In the genomic region with DNA sequence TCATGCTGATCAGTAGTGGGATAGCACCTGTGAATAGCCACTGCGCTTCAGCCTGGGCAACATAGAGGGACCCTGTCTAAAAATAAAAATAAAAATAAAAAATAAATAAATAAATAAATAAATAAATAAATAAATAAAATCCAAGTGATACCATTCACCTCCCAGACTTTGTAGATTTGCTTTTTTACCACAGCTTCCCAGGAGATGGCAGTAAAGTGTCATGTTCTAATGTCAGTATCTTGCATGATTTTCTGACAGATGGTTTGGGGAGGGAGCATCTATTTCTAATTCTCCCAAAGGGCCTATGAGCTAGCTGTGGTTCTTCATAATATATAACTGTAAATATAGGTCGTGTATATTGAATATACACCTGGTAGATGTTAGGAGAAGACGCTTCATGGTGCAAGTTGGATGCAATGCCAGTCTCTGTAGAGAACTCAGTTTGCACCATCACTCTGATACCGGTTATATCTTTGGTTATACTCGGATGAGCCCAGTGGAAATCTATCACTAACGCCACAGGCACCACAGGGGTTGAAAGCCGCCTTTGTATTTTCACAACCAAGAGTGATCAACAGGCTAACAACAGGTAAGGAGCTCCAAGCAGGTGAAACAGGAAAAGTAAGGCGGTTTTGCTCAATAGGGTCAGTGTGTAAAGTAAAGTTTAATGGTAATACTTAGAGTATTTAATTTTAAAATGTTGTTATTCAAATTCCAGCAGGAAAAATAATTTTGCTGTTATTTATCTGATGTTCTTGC, we compare ENCODE assay signal across 7 cellular contexts. TPM values are rescaled to one million over a fixed set of nuclear protein-coding genes. Genes with fewer than 3 reads are reported as not detected.
A peak's percentile ranks its signal among the peaks of the same experiment; 100 is the strongest.
DNase-seq lines count a peak whose midpoint lies in the region; ATAC-seq, FAIRE-seq and TF ChIP-seq lines count a peak whose summit lies in the region.

No MANE protein-coding gene starts in this region.

- POLR2A ChIA-PET in HEK293T (lab: Yijun Ruan, JAX) (interaction anchor here (2.3 kb wide), 1 partner anchor 49 kb away, joined by 8 read pairs; no protein-coding TSS in a partner anchor), GM12878 (lab: Charles Lee) (interaction anchor here (2.9 kb wide), 1 partner anchor 49 kb away, joined by 12 read pairs; no protein-coding TSS in a partner anchor)

- in situ Hi-C loops in GM12878 (cut with MboI), result no loop called here

- SMC1A ChIA-PET in GM12878 (lab: Charles Lee; ENCODE audit: uncharacterized antibody, unreplicated experiment), result interaction anchor here (0.6 to 6.7 kb wide), 12 partner anchors 12 to 232 kb away, joined by 3 to 90 read pairs (median 4); a partner anchor contains a TSS

- H3K4me3 ChIP-seq in GM12878, result no peak overlapping the region

- H4K20me1 ChIP-seq in GM12878 (ENCODE audit: control insufficient read depth, insufficient read depth), result 0 out of 2 replicates have a peak, but pooled peaks cover 3% of the 10 kb centered on the region

- no peaks in the 10 kb centered on the region for H3K4me1 ChIP-seq in GM12878 (ENCODE audit: control insufficient read depth, insufficient read depth, low read length)

- no peak for TF ChIP-seq EP300 in GM12878 (IDR thresholded peaks at IDR 0.05; ENCODE audit: borderline replicate concordance in 1 of 2, control insufficient read depth in 1 of 2, low read depth in 2 of 2, low read length in 2 of 2)

- ATAC-seq in GM12878 (peak; percentile 55), GM19035 (IDR thresholded peaks at IDR 0.05; ENCODE audit: unreplicated experiment) (no peak)

- H3K27me3 ChIP-seq in GM12878 (replicated peaks in 1 of 2; ENCODE audit: control insufficient read depth in 2 of 2, insufficient read depth in 2 of 2, low read length in 1 of 2), result no peaks in the 10 kb centered on the region

- RAD21 ChIA-PET in GM12878 (lab: Charles Lee; ENCODE audit: unreplicated experiment), result interaction anchor here (0.9 to 7.3 kb wide), 9 partner anchors 16 to 233 kb away, joined by 3 to 107 read pairs (median 4); a partner anchor contains a TSS

- H3K4me2 ChIP-seq in GM12878 (ENCODE audit: control insufficient read depth, insufficient read depth), result no peak overlapping the region

- peak; percentile 60 for DNase-seq in DMS153 treated with DMSO at 0.1 percent for 48 hours (lab: John Stamatoyannopoulos, UW; ENCODE audit: unreplicated experiment)
- peak; percentile 46 for DNase-seq in HEK293T (ENCODE audit: extremely low spot score)
- peak; percentile 85 to 88 for DNase-seq in NCI-H526 (lab: John Stamatoyannopoulos, UW)
- DNase-seq in GM12878 (ENCODE audit: low read depth, low spot score), result peak; percentile 33
- DNase-seq in inferior parietal cortex (ENCODE audit: extremely low spot score), result peak; percentile 91
- peak; percentile 80 for DNase-seq in stromal cell of bone marrow (ENCODE audit: low read depth)

- 4% methylated on average over 8 of the region's 8 CpGs for WGBS in GM12878 (ENCODE audit: insufficient coverage, insufficient replicate concordance, low lambda C conversion rate, missing lambda C conversion rate)

- no peaks in the 10 kb centered on the region for H3K79me2 ChIP-seq in GM12878 (ENCODE audit: control insufficient read depth, insufficient read depth, low read length)

- FAIRE-seq in GM12878 (lab: Jason Lieb, UNC), result peak; percentile 93

- no peak overlapping the region for H2AFZ ChIP-seq in GM12878 (ENCODE audit: control insufficient read depth, low read depth, low read length)

- intact Hi-C loops in GM12878 (cut with micrococcal nuclease; ENCODE audit: unreplicated experiment), result loop anchor here (1.0 to 5.0 kb wide), 2 partner anchors 49 to 190 kb away; no protein-coding TSS in a partner anchor

- no TSS peak for BruUV-seq in GM12878 (replicated peaks; lab: Mats Ljungman, UMichigan)

- H3K27ac ChIP-seq in GM12878 (ENCODE audit: control insufficient read depth, insufficient read depth), result no peak overlapping the region

- H3K36me3 ChIP-seq in GM12878 (ENCODE audit: control insufficient read depth in 2 of 2, insufficient read depth in 2 of 2, low read length in 1 of 2), result 0 out of 4 replicates have a peak, but pooled peaks cover 0 to 1% of the 10 kb centered on the region in 2 experiments

- H3K9me3 ChIP-seq in GM12878 (replicated peaks; ENCODE audit: control insufficient read depth, insufficient read depth, low read length), result no peaks in the 10 kb centered on the region

- CTCF ChIA-PET in HEK293T (lab: Yijun Ruan, JAX) (interaction anchor here (0.5 to 1.6 kb wide), 3 partner anchors 11 to 56 kb away, joined by 3 to 5 read pairs (median 3); no protein-coding TSS in a partner anchor), GM12878 (lab: Yijun Ruan, JAX) (interaction anchor here (0.6 to 9.6 kb wide), 18 partner anchors 9 to 701 kb away, joined by 3 to 145 read pairs (median 4); a partner anchor contains a TSS)

- no peak overlapping the region for H3K9ac ChIP-seq in GM12878 (ENCODE audit: control insufficient read depth, insufficient read depth, low read length)

- TF ChIP-seq POLR2A in GM12878 (IDR thresholded peaks at IDR 0.05; ENCODE audit: low read depth, low read length), result no peak

- TF ChIP-seq CTCF in GM12878 (IDR thresholded peaks at IDR 0.05 in 2 of 3, conservative IDR thresholded peaks at IDR 0.05 in 1 of 3; ENCODE audit: control insufficient read depth in 2 of 3, extremely low read depth in 1 of 3, insufficient read depth in 1 of 3, low read depth in 3 of 3, low read length in 3 of 3), result peak; percentile 41 to 72 (median 54); a peak in 5 of 6 replicates

- TF ChIP-seq RAD21 in GM12878 (IDR thresholded peaks at IDR 0.05; ENCODE audit: insufficient read depth, low read depth, low read length), result peak; percentile 95

RNA-seq across cellular contexts. Expression of a gene that starts 13.9 kb away (rescaled TPM):
- 0.23 and 0.47 TPM in 2 replicates for total RNA-seq in GM12878 (2013; cell fraction: nucleolus; rRNA removed)
- 1.0 and 1.9 TPM in 2 replicates for total RNA-seq in GM12878 (2014; rRNA removed)
- total RNA-seq in GM12878 (2014; rRNA removed; fragmentation: Illumina TruSeq; extraction: Trizol), result 0.45 TPM in 1 of 2 replicates, not detected in the other
- 0.51 and 1.5 TPM in 2 replicates for total RNA-seq in GM12878 (2021)
- polyA plus RNA-seq in GM12878 (2011; ENCODE audit: low read depth), result 1.2 TPM
- 1.3 and 2.2 TPM in 2 replicates for polyA plus RNA-seq in GM12878 (2011; rRNA removed)
- polyA plus RNA-seq in GM12878 (2011; cell fraction: cytosol; rRNA removed), result 1.5 and 1.8 TPM in 2 replicates
- polyA plus RNA-seq in GM12878 (2011; cell fraction: nucleus; rRNA removed), result 5.1 and 5.7 TPM in 2 replicates
- 1.5 and 1.7 TPM in 2 replicates for polyA plus RNA-seq in GM12878 (2012)
- 0.91 TPM in 1 of 2 replicates, not detected in the other for polyA plus RNA-seq in GM12878 (2014; fragmentation: Illumina TruSeq; extraction: Trizol)
- under 1 TPM in 1 of 2 experiments, not detected in 1; 0.07 TPM for polyA plus RNA-seq in GM12878 (2014; fragmentation: Nextera tagmentation; extraction: Ambion mirVana)
- polyA plus RNA-seq in GM12878 (2014; rRNA removed), result 0.62 and 0.83 TPM in 2 replicates
- polyA plus RNA-seq in GM12878 (2016; fragmentation: Nextera tagmentation; extraction: Ambion mirVana), result 1 to 10 TPM; 1.2 to 1.8 TPM
- 1.3 and 6.9 TPM in 2 replicates for polyA minus RNA-seq in GM12878 (2011; rRNA and poly(A)+ RNA removed)
- 1.3 and 1.5 TPM in 2 replicates for polyA minus RNA-seq in GM12878 (2011; cell fraction: cytosol; rRNA and poly(A)+ RNA removed)
- polyA minus RNA-seq in GM12878 (2011; cell fraction: nucleus; rRNA and poly(A)+ RNA removed), result 1.7 and 1.9 TPM in 2 replicates

RNA-seq across cellular contexts. Expression of a gene that starts 18.1 kb away (rescaled TPM):
- 84.8 and 94.2 TPM in 2 replicates for total RNA-seq in GM12878 (2013; cell fraction: nucleolus; rRNA removed)
- total RNA-seq in GM12878 (2014; rRNA removed) (32.0 and 36.3 TPM in 2 replicates), GM12878 (2014; rRNA removed; fragmentation: Illumina TruSeq; extraction: Trizol) (13.4 and 13.8 TPM in 2 replicates), GM12878 (2021) (30.3 and 36.9 TPM in 2 replicates)
- polyA plus RNA-seq in GM12878 (2011; ENCODE audit: low read depth), result 30.6 TPM
- polyA plus RNA-seq in GM12878 (2011; rRNA removed) (5.9 and 12.3 TPM in 2 replicates), GM12878 (2014; fragmentation: Illumina TruSeq; extraction: Trizol) (18.0 and 25.1 TPM in 2 replicates), GM12878 (2014; fragmentation: Nextera tagmentation; extraction: Ambion mirVana) (1 to 10 TPM; 3.0 to 3.8 TPM), GM12878 (2014; rRNA removed) (46.7 and 53.3 TPM in 2 replicates), GM12878 (2016; fragmentation: Nextera tagmentation; extraction: Ambion mirVana) (10 to 100 TPM; 16.6 to 19.5 TPM)
- 19.8 and 22.3 TPM in 2 replicates for polyA plus RNA-seq in GM12878 (2011; cell fraction: cytosol; rRNA removed)
- polyA plus RNA-seq in GM12878 (2011; cell fraction: nucleus; rRNA removed), result 130 and 132 TPM in 2 replicates
- polyA plus RNA-seq in GM12878 (2012), result 28.7 and 39.4 TPM in 2 replicates
- 15.9 and 34.7 TPM in 2 replicates for polyA minus RNA-seq in GM12878 (2011; rRNA and poly(A)+ RNA removed)
- polyA minus RNA-seq in GM12878 (2011; cell fraction: cytosol; rRNA and poly(A)+ RNA removed), result 9.9 and 10.3 TPM in 2 replicates
- polyA minus RNA-seq in GM12878 (2011; cell fraction: nucleus; rRNA and poly(A)+ RNA removed), result 56.5 and 78.1 TPM in 2 replicates

RNA-seq across cellular contexts. Expression of a gene that starts 20.1 kb away (rescaled TPM):
- total RNA-seq in GM12878 (2013; cell fraction: nucleolus; rRNA removed), result 2.4 and 3.4 TPM in 2 replicates
- 27.3 and 33.3 TPM in 2 replicates for total RNA-seq in GM12878 (2014; rRNA removed)
- 25.5 and 26.1 TPM in 2 replicates for total RNA-seq in GM12878 (2014; rRNA removed; fragmentation: Illumina TruSeq; extraction: Trizol)
- 28.6 and 30.7 TPM in 2 replicates for total RNA-seq in GM12878 (2021)
- 203 TPM for polyA plus RNA-seq in GM12878 (2011; ENCODE audit: low read depth)
- 9.8 and 13.3 TPM in 2 replicates for polyA plus RNA-seq in GM12878 (2011; rRNA removed)
- polyA plus RNA-seq in GM12878 (2011; cell fraction: cytosol; rRNA removed), result 33.0 and 45.1 TPM in 2 replicates
- 9.7 and 15.3 TPM in 2 replicates for polyA plus RNA-seq in GM12878 (2011; cell fraction: nucleus; rRNA removed)
- polyA plus RNA-seq in GM12878 (2012), result 51.7 and 80.9 TPM in 2 replicates
- polyA plus RNA-seq in GM12878 (2014; fragmentation: Illumina TruSeq; extraction: Trizol), result 3.0 and 7.5 TPM in 2 replicates
- polyA plus RNA-seq in GM12878 (2014; fragmentation: Nextera tagmentation; extraction: Ambion mirVana), result 10 to 100 TPM; 34.0 to 40.4 TPM
- polyA plus RNA-seq in GM12878 (2014; rRNA removed), result 79.6 and 82.0 TPM in 2 replicates
- 10 to 100 TPM; 41.9 to 48.2 TPM for polyA plus RNA-seq in GM12878 (2016; fragmentation: Nextera tagmentation; extraction: Ambion mirVana)
- polyA minus RNA-seq in GM12878 (2011; rRNA and poly(A)+ RNA removed), result 23.0 and 67.9 TPM in 2 replicates
- 10.2 and 17.3 TPM in 2 replicates for polyA minus RNA-seq in GM12878 (2011; cell fraction: cytosol; rRNA and poly(A)+ RNA removed)
- 3.0 and 7.3 TPM in 2 replicates for polyA minus RNA-seq in GM12878 (2011; cell fraction: nucleus; rRNA and poly(A)+ RNA removed)

RNA-seq across cellular contexts. Expression of a gene that starts 25.5 kb away (rescaled TPM):
- 0.39 and 0.69 TPM in 2 replicates for total RNA-seq in GM12878 (2013; cell fraction: nucleolus; rRNA removed)
- total RNA-seq in GM12878 (2014; rRNA removed), result not detected in 2 replicates
- total RNA-seq in GM12878 (2014; rRNA removed; fragmentation: Illumina TruSeq; extraction: Trizol), result not detected in 2 replicates
- not detected in 2 replicates for total RNA-seq in GM12878 (2021)
- not detected for polyA plus RNA-seq in GM12878 (2011; ENCODE audit: low read depth)
- polyA plus RNA-seq in GM12878 (2011; rRNA removed), result 0.03 TPM in 1 of 2 replicates, not detected in the other
- 0.05 and 0.10 TPM in 2 replicates for polyA plus RNA-seq in GM12878 (2011; cell fraction: cytosol; rRNA removed)
- 0.12 and 0.24 TPM in 2 replicates for polyA plus RNA-seq in GM12878 (2011; cell fraction: nucleus; rRNA removed)
- polyA plus RNA-seq in GM12878 (2012), result 0.07 and 0.18 TPM in 2 replicates
- 0.08 TPM in 1 of 2 replicates, not detected in the other for polyA plus RNA-seq in GM12878 (2014; fragmentation: Illumina TruSeq; extraction: Trizol)
- not detected for polyA plus RNA-seq in GM12878 (2014; fragmentation: Nextera tagmentation; extraction: Ambion mirVana)
- 0.06 TPM in 1 of 2 replicates, not detected in the other for polyA plus RNA-seq in GM12878 (2014; rRNA removed)
- polyA plus RNA-seq in GM12878 (2016; fragmentation: Nextera tagmentation; extraction: Ambion mirVana), result not detected
- 0.10 TPM in 1 of 2 replicates, not detected in the other for polyA minus RNA-seq in GM12878 (2011; rRNA and poly(A)+ RNA removed)
- polyA minus RNA-seq in GM12878 (2011; cell fraction: cytosol; rRNA and poly(A)+ RNA removed), result not detected in 2 replicates
- polyA minus RNA-seq in GM12878 (2011; cell fraction: nucleus; rRNA and poly(A)+ RNA removed), result 0.12 TPM in 1 of 2 replicates, not detected in the other

RNA-seq across cellular contexts. Expression of a gene that starts 25.8 kb away (rescaled TPM):
- not detected in 2 replicates for total RNA-seq in GM12878 (2013; cell fraction: nucleolus; rRNA removed)
- 0.44 and 0.62 TPM in 2 replicates for total RNA-seq in GM12878 (2014; rRNA removed)
- total RNA-seq in GM12878 (2014; rRNA removed; fragmentation: Illumina TruSeq; extraction: Trizol), result 0.36 and 0.41 TPM in 2 replicates
- 0.40 and 0.54 TPM in 2 replicates for total RNA-seq in GM12878 (2021)
- polyA plus RNA-seq in GM12878 (2011; ENCODE audit: low read depth), result not detected
- not detected in 2 replicates for polyA plus RNA-seq in GM12878 (2011; rRNA removed)
- polyA plus RNA-seq in GM12878 (2011; cell fraction: cytosol; rRNA removed), result 0.27 TPM in 1 of 2 replicates, not detected in the other
- not detected in 2 replicates for polyA plus RNA-seq in GM12878 (2011; cell fraction: nucleus; rRNA removed)
- not detected in 2 replicates for polyA plus RNA-seq in GM12878 (2012)
- polyA plus RNA-seq in GM12878 (2014; fragmentation: Illumina TruSeq; extraction: Trizol), result 0.78 TPM in 1 of 2 replicates, not detected in the other
- under 1 TPM in 1 of 2 experiments, not detected in 1; 0.33 TPM for polyA plus RNA-seq in GM12878 (2014; fragmentation: Nextera tagmentation; extraction: Ambion mirVana)
- 1.4 and 2.4 TPM in 2 replicates for polyA plus RNA-seq in GM12878 (2014; rRNA removed)
- polyA plus RNA-seq in GM12878 (2016; fragmentation: Nextera tagmentation; extraction: Ambion mirVana), result under 1 TPM; 0.54 to 0.62 TPM
- polyA minus RNA-seq in GM12878 (2011; rRNA and poly(A)+ RNA removed), result not detected in 2 replicates
- not detected in 2 replicates for polyA minus RNA-seq in GM12878 (2011; cell fraction: cytosol; rRNA and poly(A)+ RNA removed)
- not detected in 2 replicates for polyA minus RNA-seq in GM12878 (2011; cell fraction: nucleus; rRNA and poly(A)+ RNA removed)

Comparison
In these comparisons a context has a peak if more than half of its experiments do, and no peak if none do; other contexts are left out.
1. DNase-seq: peak in every context shown above with its lines; median percentile 91 in inferior parietal cortex; 86 in NCI-H526; 80 in stromal cell of bone marrow; 60 in DMS153 treated with DMSO at 0.1 percent for 48 hours; 46 in HEK293T; 33 in GM12878.